19 cellular contexts compared by ENCODE assay signal in genomic region chr10:33617381-33617780, GRCh38.
"Had no signal": no experiment of that assay in that cellular context is flagged by ENCODE, and none has a peak within 500 bp of the region (broad histone marks: within the 10 kb centered on the region; RNA-seq: fewer than 3 reads in every experiment).

No MANE protein-coding gene starts in this region.

- H3K36me3 ChIP-seq: adrenal gland, colonic mucosa, left ventricle myocardium inferior, transverse colon had no signal

- H2AFZ ChIP-seq: parathyroid adenoma had no signal

- DNase-seq: activated CD4-positive, alpha-beta T cell treated with anti-CD3 and anti-CD28 coated beads for 4 hours; activated CD4-positive, alpha-beta T cell treated with anti-CD3 and anti-CD28 coated beads, Interleukin-2, amount 50 U/mL, for 48 hours; activated CD4-positive, CD25-positive, alpha-beta regulatory T cell; activated effector memory CD4-positive, alpha-beta T cell treated with anti-CD3 and anti-CD28 coated beads, Interleukin-2, amount 50 U/mL, for 16 hours; activated T-cell treated with anti-CD3 and anti-CD28 coated beads, Interleukin-2, amount 50 U/mL, for 48 hours; adrenal gland; colonic mucosa; dorsolateral prefrontal cortex; effector memory CD8-positive, alpha-beta T cell; foreskin keratinocyte; left ventricle myocardium inferior; nucleus accumbens; stimulated activated CD4-positive, alpha-beta T cell treated with anti-CD3 and anti-CD28 coated beads, Interleukin-2, amount 100 ng/mL, for 48 hours; stimulated activated CD8-positive, alpha-beta memory T cell treated with anti-CD3 and anti-CD28 coated beads, Interleukin-4, amount 100 ng/mL, for 48 hours; stimulated activated naive B cell treated with anti-CD40 and anti-IgM and Interleukin-4, amounts not matched to agents 10 μg/mL and 1 μg/mL and 100 μg/mL, for 72 hours; SW 1271; T-helper 17 cell; transverse colon had no signal

- H3K9me3 ChIP-seq: adrenal gland, colonic mucosa, transverse colon had no signal

- H3K4me3 ChIP-seq: adrenal gland, colonic mucosa, dorsolateral prefrontal cortex, left ventricle myocardium inferior, transverse colon had no signal

- H3K79me2 ChIP-seq: parathyroid adenoma had no signal

- H3K27me3 ChIP-seq: adrenal gland, colonic mucosa, dorsolateral prefrontal cortex, transverse colon had no signal

- H3K4me1 ChIP-seq: colonic mucosa, left ventricle myocardium inferior, parathyroid adenoma had no signal

- H3K27ac ChIP-seq: adrenal gland, colonic mucosa, dorsolateral prefrontal cortex, foreskin keratinocyte, left ventricle myocardium inferior, parathyroid adenoma, transverse colon had no signal
